14 cellular contexts compared by ENCODE assay signal in genomic region chr5:135729582-135729879, GRCh38.
DNase-seq lines count a peak whose midpoint lies in the region; ATAC-seq and TF ChIP-seq lines count a peak whose summit lies in the region.
"Had no signal": no experiment of that assay in that cellular context is flagged by ENCODE, and none has a peak within 500 bp of the region (broad histone marks: within the 10 kb centered on the region; RNA-seq: fewer than 3 reads in every experiment).

No MANE protein-coding gene starts in this region.

- DNase-seq in AML-193 (lab: John Stamatoyannopoulos, UW) (peak; percentile 2 to 9), Kasumi-1 (lab: John Stamatoyannopoulos, UW) (peak; percentile 34 to 52), astrocyte of the spinal cord (ENCODE audit: low read depth, low spot score) (no peak), mesendoderm (peak; percentile 58), COLO668 (lab: John Stamatoyannopoulos, UW; ENCODE audit: unreplicated experiment) (no peak)
- no peak for DNase-seq in activated CD4-positive, CD25-positive, alpha-beta regulatory T cell (lab: John Stamatoyannopoulos, UW)
- DNase-seq in natural killer cell treated with Interleukin-12 subunit alpha and Interleukin-12 subunit beta and Interleukin-15 and Interleukin-18, amount 100 ng/mL, for 72 hours (ENCODE audit: low spot score) = no peak
- DNase-seq: activated CD8-positive, alpha-beta memory T cell treated with anti-CD3 and anti-CD28 coated beads, Interleukin-2, amount 50 U/mL, for 48 hours; COR-L47; naive B cell; NCI-H2081; T-cell had no signal

- H2AK5ac ChIP-seq in mesendoderm (ENCODE audit: low read length) = no peak overlapping the region

- H3K4ac ChIP-seq in mesendoderm (ENCODE audit: low read depth, low read length) = no peak overlapping the region

- H2BK120ac ChIP-seq in mesendoderm (ENCODE audit: low read depth, low read length) = no peak overlapping the region

- no peak for ATAC-seq in natural killer cell treated with Interleukin-12 subunit alpha and Interleukin-12 subunit beta and Interleukin-15 and Interleukin-18, amount 100 ng/mL, for 72 hours
- ATAC-seq in GM18502 (IDR thresholded peaks at IDR 0.05; ENCODE audit: poor library complexity, unreplicated experiment) = no peak
- ATAC-seq: T-cell had no signal

- no peak overlapping the region for H4K5ac ChIP-seq in mesendoderm (ENCODE audit: low read length)

- no peak overlapping the region for H3K18ac ChIP-seq in mesendoderm (ENCODE audit: low read length)

- H3K4me1 ChIP-seq in mesendoderm (ENCODE audit: control insufficient read depth, low read depth, low read length) = peaks cover 4% of the 10 kb centered on the region

- H2BK15ac ChIP-seq in mesendoderm (replicated peaks; ENCODE audit: low read depth) = no peak overlapping the region

- H3K27me3 Mint-ChIP-seq in natural killer cell treated with Interleukin-12 subunit alpha and Interleukin-12 subunit beta and Interleukin-15 and Interleukin-18, amount 100 ng/mL, for 72 hours = peaks cover 4 to 13% of the 10 kb centered on the region in 2 donors
- H3K27me3 Mint-ChIP-seq: naive B cell had no signal

- no peak overlapping the region for H3K27ac Mint-ChIP-seq in natural killer cell treated with Interleukin-12 subunit alpha and Interleukin-12 subunit beta and Interleukin-15 and Interleukin-18, amount 100 ng/mL, for 72 hours
- H3K27ac Mint-ChIP-seq: T-cell had no signal

- H3K4me3 Mint-ChIP-seq in natural killer cell treated with Interleukin-12 subunit alpha and Interleukin-12 subunit beta and Interleukin-15 and Interleukin-18, amount 100 ng/mL, for 72 hours = no peak overlapping the region
- H3K4me3 Mint-ChIP-seq: naive B cell, T-cell had no signal

- in situ Hi-C loops in astrocyte of the spinal cord (cut with HindIII; ENCODE audit: low sequenced_read_pairs) = no loop called here

- H3K23ac ChIP-seq in mesendoderm (ENCODE audit: low read length) = no peak overlapping the region

- H3K4me2 ChIP-seq in mesendoderm (ENCODE audit: low read length) = no peak overlapping the region

- H3K79me1 ChIP-seq in mesendoderm (ENCODE audit: low read length) = no peaks in the 10 kb centered on the region

- no peak overlapping the region for H3K27ac ChIP-seq in mesendoderm (ENCODE audit: low read depth, low read length)
- H3K27ac ChIP-seq: cardiac muscle cell had no signal

- TF ChIP-seq CTCF in astrocyte of the spinal cord (IDR thresholded peaks at IDR 0.05; ENCODE audit: low read depth, low read length) = peak; percentile 10

- no peaks in the 10 kb centered on the region for H3K36me3 Mint-ChIP-seq in natural killer cell treated with Interleukin-12 subunit alpha and Interleukin-12 subunit beta and Interleukin-15 and Interleukin-18, amount 100 ng/mL, for 72 hours
- H3K36me3 Mint-ChIP-seq: naive B cell, T-cell had no signal

- no peaks in the 10 kb centered on the region for H3K27me3 ChIP-seq in mesendoderm (ENCODE audit: insufficient read depth, low read length, poor library complexity)
- H3K27me3 ChIP-seq: cardiac muscle cell had no signal

- no peak overlapping the region for H3K56ac ChIP-seq in mesendoderm (ENCODE audit: low read length)

- no peaks in the 10 kb centered on the region for H3K9me3 Mint-ChIP-seq in natural killer cell treated with Interleukin-12 subunit alpha and Interleukin-12 subunit beta and Interleukin-15 and Interleukin-18, amount 100 ng/mL, for 72 hours
- H3K9me3 Mint-ChIP-seq: T-cell had no signal

- no peak overlapping the region for H2BK5ac ChIP-seq in mesendoderm (ENCODE audit: low read length)

- H4K8ac ChIP-seq in mesendoderm (ENCODE audit: low read depth, low read length) = no peak overlapping the region

- H3K4me3 ChIP-seq in astrocyte of the spinal cord (ENCODE audit: low read depth, low read length) (no peak overlapping the region), mesendoderm (ENCODE audit: low read length) (no peak overlapping the region)
- H3K4me3 ChIP-seq: cardiac muscle cell had no signal

- H3K79me2 ChIP-seq in mesendoderm (ENCODE audit: control insufficient read depth, insufficient read depth, low read length) = peaks cover 4% of the 10 kb centered on the region

- no peak overlapping the region for H3K9ac ChIP-seq in mesendoderm (ENCODE audit: low read length)

- no peaks in the 10 kb centered on the region for H3K4me1 Mint-ChIP-seq in natural killer cell treated with Interleukin-12 subunit alpha and Interleukin-12 subunit beta and Interleukin-15 and Interleukin-18, amount 100 ng/mL, for 72 hours (ENCODE audit: low read depth in 2 of 2)
- H3K4me1 Mint-ChIP-seq: naive B cell, T-cell had no signal

- H3K36me3 ChIP-seq in mesendoderm (ENCODE audit: control insufficient read depth, insufficient read depth, low read length) = peaks cover 4% of the 10 kb centered on the region
- H3K36me3 ChIP-seq: cardiac muscle cell had no signal

Comparison
In these comparisons a context has a peak if more than half of its experiments do, and no peak if none do; other contexts are left out.
1. DNase-seq: peak in AML-193 (2 of 2), Kasumi-1 (2 of 2) and mesendoderm (single experiment); none in astrocyte of the spinal cord (single experiment), activated CD4-positive, CD25-positive, alpha-beta regulatory T cell (0 of 4), natural killer cell treated with Interleukin-12 subunit alpha and Interleukin-12 subunit beta and Interleukin-15 and Interleukin-18, amount 100 ng/mL, for 72 hours (single experiment) and COLO668 (single experiment).